ENCODE assay signal across 21 cellular contexts in the genomic region with DNA sequence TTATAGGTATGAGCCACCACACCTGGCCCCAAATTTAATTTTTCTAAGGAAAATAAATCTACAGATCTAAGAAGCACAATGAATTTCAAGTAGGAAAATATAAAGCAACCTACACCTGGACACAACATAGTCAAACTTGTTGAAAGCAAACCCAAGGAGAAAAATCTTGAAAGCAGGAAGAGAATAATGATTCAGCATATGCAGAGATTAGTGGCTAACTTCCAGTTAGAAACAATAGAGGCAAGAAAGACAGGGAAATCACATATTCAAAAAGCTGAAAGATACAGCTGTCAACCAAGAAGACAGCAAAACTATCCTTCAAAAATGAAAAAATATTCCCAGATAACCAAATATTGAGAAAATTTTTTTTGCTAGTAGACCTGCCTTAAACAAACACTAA.
"Had no signal": no experiment of that assay in that cellular context is flagged by ENCODE, and none has a peak within 500 bp of the region (broad histone marks: within the 10 kb centered on the region; RNA-seq: fewer than 3 reads in every experiment).

No MANE protein-coding gene starts in this region.

- H3K36me3 ChIP-seq: breast epithelium had no signal

- H3K27me3 ChIP-seq: breast epithelium, hepatocyte, right lobe of liver, testis, transverse colon had no signal

- H3K27me3 Mint-ChIP-seq: central memory CD8-positive, alpha-beta T cell; naive B cell had no signal

- H3K4me1 ChIP-seq: breast epithelium, right lobe of liver, testis had no signal

- DNase-seq: activated CD4-positive, alpha-beta T cell treated with anti-CD3 and anti-CD28 coated beads for 4 hours; activated CD4-positive, alpha-beta T cell treated with anti-CD3 and anti-CD28 coated beads, Interleukin-2, amount 50 U/mL, for 4 hours; activated CD8-positive, alpha-beta memory T cell treated with anti-CD3 and anti-CD28 coated beads, Interleukin-2, amount 50 U/mL, for 4 hours; activated gamma-delta T cell treated with Interleukin-2 at 50 U/mL for 16 hours; activated T-cell treated with anti-CD3 and anti-CD28 coated beads, Interleukin-2, amount 50 U/mL, for 1 hour; effector CD8-positive, alpha-beta T cell; islet precursor cell; left cardiac atrium; left ventricle myocardium superior; naive B cell; right lobe of liver; stimulated activated CD4-positive, alpha-beta T cell treated with anti-CD3 and anti-CD28 coated beads, Interleukin-12 subunit alpha, Interleukin-12 subunit beta, amount 100 ng/mL, for 4 hours; stimulated activated CD4-positive, alpha-beta T cell treated with anti-CD3 and anti-CD28 coated beads, Interleukin-4, amount 100 ng/mL, for 1 hour; stimulated activated naive CD8-positive, alpha-beta T cell treated with anti-CD3 and anti-CD28 coated beads, Interleukin-15, Interleukin-2, amounts not matched to agents 100 U/mL and 50 U/mL, for 24 hours; T-helper 1 cell; testis; transverse colon had no signal

- H3K4me2 ChIP-seq: hepatocyte had no signal

- ATAC-seq: activated naive CD4-positive, alpha-beta T cell treated with anti-CD3 and anti-CD28 coated beads, Interleukin-2, amount 50 U/mL, for 72 hours; left cardiac atrium; left ventricle myocardium superior; right lobe of liver; stimulated activated naive CD8-positive, alpha-beta T cell treated with anti-CD3 and anti-CD28 coated beads, Interleukin-15, Interleukin-2, amounts not matched to agents 100 U/mL and 50 U/mL, for 24 hours had no signal

- H2AFZ ChIP-seq: hepatocyte had no signal

- H3K9me3 ChIP-seq: breast epithelium, right lobe of liver, testis had no signal

- H3K27ac ChIP-seq: breast epithelium, hepatocyte, right lobe of liver, testis, transverse colon had no signal

- H3K4me3 Mint-ChIP-seq: central memory CD8-positive, alpha-beta T cell; naive B cell had no signal

- H3K4me3 ChIP-seq: breast epithelium, hepatocyte, right lobe of liver, testis, transverse colon had no signal

- H3K4me1 Mint-ChIP-seq: central memory CD8-positive, alpha-beta T cell; naive B cell had no signal
